ENCODE assay signal across 1 cellular context in the genomic region with DNA sequence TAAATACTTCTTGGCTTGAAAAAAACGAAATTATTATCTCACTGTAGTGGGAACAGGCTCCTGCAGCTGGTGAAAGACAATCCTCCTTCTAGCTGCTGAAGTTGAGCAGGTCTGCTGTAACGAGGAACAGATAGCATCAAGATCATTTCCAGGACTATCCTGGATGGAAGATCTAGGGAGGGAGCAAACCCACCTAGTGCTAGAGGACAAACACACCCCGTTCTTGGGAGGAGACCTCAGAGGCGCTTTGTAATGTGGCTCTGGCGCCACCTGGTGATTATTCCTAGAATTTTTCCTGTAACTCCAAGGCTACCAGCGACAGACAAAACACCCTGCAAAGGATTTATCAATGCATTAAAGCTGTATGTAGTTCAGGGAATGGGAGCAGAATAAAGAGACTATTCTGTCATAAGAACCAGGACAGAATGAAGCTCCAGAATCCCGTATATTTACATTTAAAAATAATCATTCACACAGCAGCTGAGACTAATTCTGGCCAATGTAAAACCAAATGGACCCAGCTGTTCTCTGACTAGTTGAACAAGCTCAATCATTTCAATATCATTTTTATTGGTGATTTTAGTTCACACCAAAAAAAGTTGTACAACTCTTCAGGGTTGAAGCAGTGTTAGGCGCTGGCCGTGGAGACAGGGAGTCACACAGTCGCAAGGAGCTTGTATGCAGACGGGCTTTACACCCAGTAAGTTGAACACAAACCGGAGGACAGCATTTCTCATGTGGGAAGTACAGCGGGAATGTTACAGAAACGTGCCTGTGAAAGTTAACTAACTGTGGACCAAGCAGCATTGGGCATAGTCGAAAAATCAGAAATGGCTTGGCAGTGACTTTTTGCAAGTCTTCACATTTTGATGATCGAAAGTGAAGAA.
TF ChIP-seq lines count a peak whose summit lies in the region.

No MANE protein-coding gene starts in this region.

TF ChIP-seq in HepG2, 621 proteins besides CTCF, POLR2A, EP300 and RAD21 (continued from another document):
- TF ChIP-seq, protein P1, sequence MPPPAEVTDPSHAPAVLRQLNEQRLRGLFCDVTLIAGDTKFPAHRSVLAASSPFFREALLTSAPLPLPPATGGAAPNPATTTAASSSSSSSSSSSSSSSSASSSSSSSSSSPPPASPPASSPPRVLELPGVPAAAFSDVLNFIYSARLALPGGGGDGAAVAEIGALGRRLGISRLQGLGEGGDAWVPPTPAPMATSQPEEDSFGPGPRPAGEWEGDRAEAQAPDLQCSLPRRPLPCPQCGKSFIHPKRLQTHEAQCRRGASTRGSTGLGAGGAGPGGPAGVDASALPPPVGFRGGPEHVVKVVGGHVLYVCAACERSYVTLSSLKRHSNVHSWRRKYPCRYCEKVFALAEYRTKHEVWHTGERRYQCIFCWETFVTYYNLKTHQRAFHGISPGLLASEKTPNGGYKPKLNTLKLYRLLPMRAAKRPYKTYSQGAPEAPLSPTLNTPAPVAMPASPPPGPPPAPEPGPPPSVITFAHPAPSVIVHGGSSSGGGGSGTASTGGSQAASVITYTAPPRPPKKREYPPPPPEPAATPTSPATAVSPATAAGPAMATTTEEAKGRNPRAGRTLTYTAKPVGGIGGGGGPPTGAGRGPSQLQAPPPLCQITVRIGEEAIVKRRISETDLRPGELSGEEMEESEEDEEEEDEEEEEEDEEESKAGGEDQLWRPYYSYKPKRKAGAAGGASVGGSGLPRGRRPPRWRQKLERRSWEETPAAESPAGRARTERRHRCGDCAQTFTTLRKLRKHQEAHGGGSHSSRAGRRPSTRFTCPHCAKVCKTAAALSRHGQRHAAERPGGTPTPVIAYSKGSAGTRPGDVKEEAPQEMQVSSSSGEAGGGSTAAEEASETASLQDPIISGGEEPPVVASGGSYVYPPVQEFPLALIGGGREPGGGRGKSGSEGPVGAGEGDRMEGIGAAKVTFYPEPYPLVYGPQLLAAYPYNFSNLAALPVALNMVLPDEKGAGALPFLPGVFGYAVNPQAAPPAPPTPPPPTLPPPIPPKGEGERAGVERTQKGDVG (CRISPR knock-in tag; IDR thresholded peaks at IDR 0.05; ENCODE audit: borderline replicate concordance) = no peak
- TF ChIP-seq ZNF251 (CRISPR knock-in tag; IDR thresholded peaks at IDR 0.05) (no peak), FOXC1 (CRISPR knock-in tag; IDR thresholded peaks at IDR 0.05; ENCODE audit: borderline replicate concordance) (no peak), KLF13 (CRISPR knock-in tag; IDR thresholded peaks at IDR 0.05) (no peak), FOXO1 (CRISPR knock-in tag; IDR thresholded peaks at IDR 0.05) (no peak), ZNF160 (CRISPR knock-in tag; IDR thresholded peaks at IDR 0.05) (no peak), MAFF (IDR thresholded peaks at IDR 0.05; ENCODE audit: low read depth, low read length) (no peak), JDP2 (CRISPR knock-in tag; IDR thresholded peaks at IDR 0.05; ENCODE audit: borderline replicate concordance) (no peak), ZNF878 (CRISPR knock-in tag; IDR thresholded peaks at IDR 0.05) (no peak), RXRB (CRISPR knock-in tag; IDR thresholded peaks at IDR 0.05; ENCODE audit: borderline replicate concordance) (no peak), KLF12 (CRISPR knock-in tag; IDR thresholded peaks at IDR 0.05; ENCODE audit: borderline replicate concordance) (no peak)
- TF ChIP-seq, protein P2, sequence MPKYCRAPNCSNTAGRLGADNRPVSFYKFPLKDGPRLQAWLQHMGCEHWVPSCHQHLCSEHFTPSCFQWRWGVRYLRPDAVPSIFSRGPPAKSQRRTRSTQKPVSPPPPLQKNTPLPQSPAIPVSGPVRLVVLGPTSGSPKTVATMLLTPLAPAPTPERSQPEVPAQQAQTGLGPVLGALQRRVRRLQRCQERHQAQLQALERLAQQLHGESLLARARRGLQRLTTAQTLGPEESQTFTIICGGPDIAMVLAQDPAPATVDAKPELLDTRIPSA (CRISPR knock-in tag; IDR thresholded peaks at IDR 0.05; ENCODE audit: borderline replicate concordance) = no peak
- TF ChIP-seq, protein P3, sequence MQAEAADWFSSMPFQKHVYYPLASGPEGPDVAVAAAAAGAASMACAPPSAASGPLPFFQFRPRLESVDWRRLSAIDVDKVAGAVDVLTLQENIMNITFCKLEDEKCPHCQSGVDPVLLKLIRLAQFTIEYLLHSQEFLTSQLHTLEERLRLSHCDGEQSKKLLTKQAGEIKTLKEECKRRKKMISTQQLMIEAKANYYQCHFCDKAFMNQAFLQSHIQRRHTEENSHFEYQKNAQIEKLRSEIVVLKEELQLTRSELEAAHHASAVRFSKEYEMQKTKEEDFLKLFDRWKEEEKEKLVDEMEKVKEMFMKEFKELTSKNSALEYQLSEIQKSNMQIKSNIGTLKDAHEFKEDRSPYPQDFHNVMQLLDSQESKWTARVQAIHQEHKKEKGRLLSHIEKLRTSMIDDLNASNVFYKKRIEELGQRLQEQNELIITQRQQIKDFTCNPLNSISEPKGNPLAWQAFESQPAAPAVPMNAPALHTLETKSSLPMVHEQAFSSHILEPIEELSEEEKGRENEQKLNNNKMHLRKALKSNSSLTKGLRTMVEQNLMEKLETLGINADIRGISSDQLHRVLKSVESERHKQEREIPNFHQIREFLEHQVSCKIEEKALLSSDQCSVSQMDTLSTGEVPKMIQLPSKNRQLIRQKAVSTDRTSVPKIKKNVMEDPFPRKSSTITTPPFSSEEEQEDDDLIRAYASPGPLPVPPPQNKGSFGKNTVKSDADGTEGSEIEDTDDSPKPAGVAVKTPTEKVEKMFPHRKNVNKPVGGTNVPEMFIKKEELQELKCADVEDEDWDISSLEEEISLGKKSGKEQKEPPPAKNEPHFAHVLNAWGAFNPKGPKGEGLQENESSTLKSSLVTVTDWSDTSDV (CRISPR knock-in tag; IDR thresholded peaks at IDR 0.05) = no peak
